ENCODE assay signal across 25 cellular contexts in the genomic region with DNA sequence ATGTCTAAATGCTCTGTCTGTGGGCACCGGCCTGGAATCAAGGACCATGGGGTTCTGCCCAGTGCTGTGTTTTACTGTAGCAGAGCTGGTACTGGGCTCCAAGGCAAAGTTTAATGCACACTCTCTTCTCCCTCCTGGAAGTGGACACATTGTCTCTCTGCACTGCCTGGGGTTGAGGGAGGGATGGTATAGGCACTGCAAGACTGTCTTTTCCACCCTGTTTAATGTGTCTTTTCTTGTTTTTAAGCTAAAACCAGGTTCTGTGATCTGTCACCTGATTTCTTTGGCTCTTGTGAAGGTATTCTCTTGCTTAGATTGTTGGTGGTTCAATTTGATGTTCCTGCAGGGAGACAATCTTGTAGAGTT.
A peak's percentile ranks its signal among the peaks of the same experiment; 100 is the strongest.
DNase-seq lines count a peak whose midpoint lies in the region; ATAC-seq, FAIRE-seq and TF ChIP-seq lines count a peak whose summit lies in the region.
"Had no signal": no experiment of that assay in that cellular context is flagged by ENCODE, and none has a peak within 500 bp of the region (broad histone marks: within the 10 kb centered on the region; RNA-seq: fewer than 3 reads in every experiment).

No MANE protein-coding gene starts in this region.

- no peak for TF ChIP-seq RAD21 in K562 (CRISPR knock-in tag; conservative IDR thresholded peaks at IDR 0.05 in 1 of 2, IDR thresholded peaks at IDR 0.05 in 1 of 2)

- H3K9me1 ChIP-seq in K562 (ENCODE audit: control insufficient read depth, insufficient read depth, low read length) = no peaks in the 10 kb centered on the region

- no TSS peak for BruUV-seq in K562 (replicated peaks; lab: Mats Ljungman, UMichigan)

- no peak for TF ChIP-seq EP300 in K562 (IDR thresholded peaks at IDR 0.05; ENCODE audit: low read length)

- no peak overlapping the region for H4K8ac ChIP-seq in neuronal stem cell (ENCODE audit: low read depth, low read length)

- H3K4me3 ChIP-seq in K562 = no peak overlapping the region
- H3K4me3 ChIP-seq in coronary artery = no peak overlapping the region
- no peak overlapping the region for H3K4me3 ChIP-seq in neuronal stem cell (ENCODE audit: low read length in 2 of 2)
- H3K4me3 ChIP-seq: BLaER1, GM12878 had no signal

- intact Hi-C loops in K562 (cut with micrococcal nuclease) = no loop called here

- H2BK12ac ChIP-seq in neuronal stem cell (ENCODE audit: low read length) = no peak overlapping the region

- H3K23ac ChIP-seq in neuronal stem cell (ENCODE audit: low read depth, low read length, poor library complexity) = no peak overlapping the region

- H2BK15ac ChIP-seq in neuronal stem cell (ENCODE audit: low read length) = no peak overlapping the region

- no peak; the same call in 1 of the 2 replicates for TF ChIP-seq POLR2A in K562 (conservative IDR thresholded peaks at IDR 0.05)

- H4K20me1 ChIP-seq in K562 (replicated peaks; ENCODE audit: control insufficient read depth, insufficient read depth, low read length) = no peaks in the 10 kb centered on the region
- H4K20me1 ChIP-seq: BLaER1 had no signal

- DNase-seq in K562 (ENCODE audit: extremely low read depth in 1 of 4, low spot score in 3 of 4) (peak in 1 of 4 experiments; percentile 16), coronary artery (ENCODE audit: low spot score) (peak; percentile 29), neuronal stem cell (ENCODE audit: low spot score) (no peak), SIG-M5 (lab: John Stamatoyannopoulos, UW) (no peak), epidermal melanocyte (ENCODE audit: insufficient read length, low spot score) (no peak)
- DNase-seq: 8988T; ACHN; BE2C; C1 segment of cervical spinal cord; CD4-positive, alpha-beta memory T cell; CD4-positive, CD25-positive, alpha-beta regulatory T cell; CD8-positive, alpha-beta memory T cell; COR-L47; DMS 273 treated with DMSO at 0.1 percent for 48 hours; DMS153; DMS53; DMS79; DND-41; EL; GDM1 had no signal

- no peak overlapping the region for H3K27ac ChIP-seq in K562 (ENCODE audit: extremely low read depth, low read depth, low read length)
- H3K27ac ChIP-seq in coronary artery = no peak overlapping the region
- no peak overlapping the region for H3K27ac ChIP-seq in neuronal stem cell (replicated peaks; ENCODE audit: low read length)
- H3K27ac ChIP-seq: BLaER1 had no signal

- no peak overlapping the region for H4K91ac ChIP-seq in neuronal stem cell (ENCODE audit: low read depth, low read length, poor library complexity)

- H3K4me2 ChIP-seq in K562 (ENCODE audit: insufficient read depth, low read length) = no peak overlapping the region
- H3K4me2 ChIP-seq in neuronal stem cell (ENCODE audit: insufficient read depth, low read length, poor library complexity, severe bottlenecking) = no peak overlapping the region
- H3K4me2 ChIP-seq: BLaER1 had no signal

- in situ Hi-C loops in K562 (cut with MboI) = no loop called here

- H3K36me3 ChIP-seq in K562 (ENCODE audit: control insufficient read depth, insufficient read depth, low read length) (no peaks in the 10 kb centered on the region), neuronal stem cell (replicated peaks in 1 of 2; ENCODE audit: control insufficient read depth in 2 of 2, insufficient read depth in 2 of 2, low read length in 2 of 2) (no peaks in the 10 kb centered on the region)
- H3K36me3 ChIP-seq: BE2C, BLaER1 had no signal

- H2BK120ac ChIP-seq in neuronal stem cell (ENCODE audit: low read depth, low read length) = no peak overlapping the region

- H3K18ac ChIP-seq in neuronal stem cell (ENCODE audit: low read length) = peak overlapping the region; percentile 39

- peaks cover 19 to 29% of the 10 kb centered on the region in 2 experiments for H3K27me3 ChIP-seq in K562 (ENCODE audit: control insufficient read depth in 2 of 2, insufficient read depth in 2 of 2, low read length in 2 of 2)
- H3K27me3 ChIP-seq in neuronal stem cell (ENCODE audit: control insufficient read depth in 3 of 3, insufficient read depth in 3 of 3, low read depth in 1 of 3, low read length in 3 of 3) = peaks cover 0 to 2% (median 0%) of the 10 kb centered on the region in 3 experiments
- H3K27me3 ChIP-seq: BLaER1 had no signal

- 0% methylated on average over 1 of the region's 1 CpG for WGBS in K562 (ENCODE audit: insufficient coverage, low coverage, missing lambda C conversion rate)
- no CpG with 5 or more reads among the region's 1 CpG for WGBS in neuronal stem cell (ENCODE audit: extremely low coverage in 2 of 2, insufficient read length in 2 of 2, insufficient replicate concordance in 1 of 2), 2 donors

- H2AFZ ChIP-seq in K562 (ENCODE audit: low read depth, low read length) (no peak overlapping the region), neuronal stem cell (ENCODE audit: low read length) (no peak overlapping the region)

- no peaks in the 10 kb centered on the region for H3K79me1 ChIP-seq in neuronal stem cell (ENCODE audit: low read depth, low read length)

- H3K9ac ChIP-seq in K562 (ENCODE audit: insufficient read depth in 1 of 2, low read depth in 2 of 2, low read length in 2 of 2) (no peak overlapping the region), neuronal stem cell (ENCODE audit: low read depth, low read length, poor library complexity) (no peak overlapping the region)
- H3K9ac ChIP-seq: BLaER1 had no signal

- H2BK5ac ChIP-seq in neuronal stem cell (ENCODE audit: low read length) = no peak overlapping the region

- H2AK5ac ChIP-seq in neuronal stem cell (ENCODE audit: low read depth, low read length) = no peak overlapping the region

- CTCF ChIA-PET in K562 (lab: Yijun Ruan, JAX; ENCODE audit: low intra/inter-chr PET ratio) = no interaction called here

- no peak overlapping the region for H3K14ac ChIP-seq in neuronal stem cell (ENCODE audit: low read length)

- H3K4ac ChIP-seq in neuronal stem cell (ENCODE audit: low read length) = no peak overlapping the region

- no peaks in the 10 kb centered on the region for H3K79me2 ChIP-seq in K562 (ENCODE audit: control insufficient read depth, insufficient read depth, low read length)

- peaks cover 0 to 3% of the 10 kb centered on the region in 2 experiments; a peak in 1 of 5 replicates for H3K4me1 ChIP-seq in K562 (replicated peaks in 1 of 2; ENCODE audit: control insufficient read depth in 2 of 2, insufficient read depth in 2 of 2, low read length in 2 of 2)
- no peaks in the 10 kb centered on the region for H3K4me1 ChIP-seq in neuronal stem cell (ENCODE audit: control insufficient read depth in 2 of 2, insufficient read depth in 1 of 2, low read depth in 1 of 2, low read length in 2 of 2)
- H3K4me1 ChIP-seq: BE2C, BLaER1 had no signal

- POLR2A ChIA-PET in K562 (lab: Yijun Ruan, JAX) = interaction anchor here (0.9 to 2.8 kb wide), 4 partner anchors 8 to 24 kb away, joined by 3 to 21 read pairs (median 7); no protein-coding TSS in a partner anchor

- TF ChIP-seq CTCF in K562 (IDR thresholded peaks at IDR 0.05 in 2 of 3, conservative IDR thresholded peaks at IDR 0.05 in 1 of 3; ENCODE audit: insufficient read depth in 2 of 3, low read depth in 1 of 3, low read length in 3 of 3) (no peak), coronary artery (IDR thresholded peaks at IDR 0.05) (no peak)

- FAIRE-seq in K562 (lab: Jason Lieb, UNC) = no peak
- FAIRE-seq: GM12878, GM12892, GM18507 had no signal

- peak; percentile 61 for ATAC-seq in K562
- no peak for ATAC-seq in HG03354 (IDR thresholded peaks at IDR 0.05; ENCODE audit: poor library complexity, severe bottlenecking, unreplicated experiment)
- ATAC-seq: GM12878 had no signal

- peaks cover 8% of the 10 kb centered on the region; the same call in 1 of the 2 replicates for H3K9me3 ChIP-seq in K562 (replicated peaks; ENCODE audit: control insufficient read depth, insufficient read depth, low read depth, low read length)
- peaks cover 0 to 3% of the 10 kb centered on the region in 2 donors for H3K9me3 ChIP-seq in neuronal stem cell (replicated peaks in 1 of 2; ENCODE audit: control insufficient read depth in 2 of 2, insufficient read depth in 1 of 2, low read depth in 1 of 2, low read length in 2 of 2)
- H3K9me3 ChIP-seq: BE2C had no signal

TF ChIP-seq in K562, 482 proteins besides CTCF, POLR2A, EP300 and RAD21 (continues in another document):
- TF ChIP-seq CBX3 (IDR thresholded peaks at IDR 0.05; ENCODE audit: borderline replicate concordance in 1 of 2, low read length in 2 of 2) (peak in 1 of 2 experiments; percentile 56; a peak in 1 of 3 replicates), RBFOX2 (IDR thresholded peaks at IDR 0.05; ENCODE audit: low read depth, low read length) (0 out of 2 replicates have a peak, but pooled peaks have one; percentile 9), YY1 (IDR thresholded peaks at IDR 0.05; ENCODE audit: borderline replicate concordance in 1 of 3, control insufficient read depth in 1 of 3, extremely low read depth in 1 of 3, insufficient read depth in 3 of 3, insufficient read length in 1 of 3, insufficient replicate concordance in 2 of 3, low read depth in 1 of 3, low read length in 2 of 3) (no peak), FOXA3 (CRISPR knock-in tag; conservative IDR thresholded peaks at IDR 0.05 in 1 of 2, IDR thresholded peaks at IDR 0.05 in 1 of 2) (0 out of 4 replicates have a peak, but pooled peaks of 1 of the 2 experiments have one; percentile 24), KAT2B (IDR thresholded peaks at IDR 0.05; ENCODE audit: low read depth, low read length) (peak; percentile 44), ZNF551 (CRISPR knock-in tag; IDR thresholded peaks at IDR 0.05) (0 out of 2 replicates have a peak, but pooled peaks have one; percentile 42), KHSRP (IDR thresholded peaks at IDR 0.05) (no peak)
- TF ChIP-seq, protein P1, sequence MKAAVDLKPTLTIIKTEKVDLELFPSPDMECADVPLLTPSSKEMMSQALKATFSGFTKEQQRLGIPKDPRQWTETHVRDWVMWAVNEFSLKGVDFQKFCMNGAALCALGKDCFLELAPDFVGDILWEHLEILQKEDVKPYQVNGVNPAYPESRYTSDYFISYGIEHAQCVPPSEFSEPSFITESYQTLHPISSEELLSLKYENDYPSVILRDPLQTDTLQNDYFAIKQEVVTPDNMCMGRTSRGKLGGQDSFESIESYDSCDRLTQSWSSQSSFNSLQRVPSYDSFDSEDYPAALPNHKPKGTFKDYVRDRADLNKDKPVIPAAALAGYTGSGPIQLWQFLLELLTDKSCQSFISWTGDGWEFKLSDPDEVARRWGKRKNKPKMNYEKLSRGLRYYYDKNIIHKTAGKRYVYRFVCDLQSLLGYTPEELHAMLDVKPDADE (conservative IDR thresholded peaks at IDR 0.05; ENCODE audit: control insufficient read depth, low read depth, low read length) = 0 out of 2 replicates have a peak, but pooled peaks have one; percentile 16
